Comparison of ENCODE assay signal across 8 cellular contexts in genomic region chr2:15591373-15591691, GRCh38. TPM values are rescaled to one million over a fixed set of nuclear protein-coding genes. Genes with fewer than 3 reads are reported as not detected.
A peak's percentile ranks its signal among the peaks of the same experiment; 100 is the strongest.
DNase-seq lines count a peak whose midpoint lies in the region; ATAC-seq and TF ChIP-seq lines count a peak whose summit lies in the region.

No MANE protein-coding gene starts in this region.

- no peaks in the 10 kb centered on the region for H3F3A ChIP-seq in PC-3 (ENCODE audit: low read length, unreplicated experiment)

- POLR2A ChIA-PET in Caco-2 (lab: Charles Lee) (no interaction called here), PC-3 (lab: Charles Lee; ENCODE audit: unreplicated experiment) (no interaction called here)

- H3K9ac ChIP-seq in PC-3 (ENCODE audit: low read length): peak overlapping the region; percentile 92

- TF ChIP-seq CTCF in Caco-2 (IDR thresholded peaks at IDR 0.05; ENCODE audit: insufficient read depth in 1 of 2, low read depth in 1 of 2, low read length in 1 of 2, severe bottlenecking in 1 of 2, unreplicated experiment in 1 of 2) (no peak), PC-3 (conservative IDR thresholded peaks at IDR 0.05; ENCODE audit: low read depth, low read length) (no peak), epithelial cell of esophagus (IDR thresholded peaks at IDR 0.05; ENCODE audit: insufficient read depth, low read depth, low read length, missing control alignments) (no peak), osteocyte (IDR thresholded peaks at IDR 0.05) (no peak)

- peaks cover 16% of the 10 kb centered on the region for H4K20me1 ChIP-seq in PC-3 (ENCODE audit: low read length)

- no peak for DNase-seq in Caco-2
- DNase-seq in PC-3: no peak
- no peak for DNase-seq in epithelial cell of esophagus (ENCODE audit: low read depth)
- no peak for DNase-seq in osteocyte (ENCODE audit: extremely low spot score, unreplicated experiment)
- DNase-seq in NCI-H2029 (lab: John Stamatoyannopoulos, UW): no peak
- DNase-seq in inferior parietal cortex (ENCODE audit: extremely low spot score): no peak
- no peak for DNase-seq in HCEC 1CT

- H3K4me3 Mint-ChIP-seq in Caco-2 (ENCODE audit: unreplicated experiment) (peak overlapping the region; percentile 85), osteocyte (ENCODE audit: unreplicated experiment) (peak overlapping the region; percentile 94)

- H3K9me3 ChIP-seq in Caco-2: no peaks in the 10 kb centered on the region
- H3K9me3 ChIP-seq in PC-3 (ENCODE audit: low read length): no peaks in the 10 kb centered on the region

- intact Hi-C loops in Caco-2 (cut with micrococcal nuclease; ENCODE audit: unreplicated experiment) (loop anchor here (1.0 to 2.0 kb wide), 2 partner anchors 30 to 45 kb away; partner anchors contain the start of gene NBAS), PC-3 (cut with micrococcal nuclease) (no loop called here)

- CTCF ChIA-PET in Caco-2 (lab: Charles Lee) (interaction anchor here (1.9 kb wide), 1 partner anchor 14 kb away, joined by 4 read pairs; no protein-coding TSS in a partner anchor), PC-3 (lab: Charles Lee) (no interaction called here)

- H3K27me3 ChIP-seq in Caco-2 (replicated peaks; ENCODE audit: control insufficient read depth, insufficient read depth, low read length): no peaks in the 10 kb centered on the region
- no peaks in the 10 kb centered on the region for H3K27me3 ChIP-seq in PC-3 (ENCODE audit: low read length)

- peak; percentile 39; the same call in 1 of the 2 replicates for ATAC-seq in PC-3
- no peak for ATAC-seq in HG02623 (IDR thresholded peaks at IDR 0.05; ENCODE audit: unreplicated experiment)

- peaks cover 4% of the 10 kb centered on the region; the same call in 1 of the 2 replicates for H3K4me1 ChIP-seq in Caco-2
- H3K4me1 ChIP-seq in PC-3 (ENCODE audit: insufficient read depth, low read length): peaks cover 13% of the 10 kb centered on the region

- H3K36me3 Mint-ChIP-seq in Caco-2 (ENCODE audit: insufficient read depth, unreplicated experiment): peaks cover 27% of the 10 kb centered on the region
- H3K36me3 Mint-ChIP-seq in osteocyte (ENCODE audit: unreplicated experiment): peaks cover 13% of the 10 kb centered on the region

- peaks cover 3% of the 10 kb centered on the region; the same call in 1 of the 2 replicates for H3K36me3 ChIP-seq in Caco-2 (ENCODE audit: control insufficient read depth, insufficient read depth, low read length)
- H3K36me3 ChIP-seq in PC-3 (ENCODE audit: low read depth, low read length): peaks cover 17% of the 10 kb centered on the region

- peaks cover 40% of the 10 kb centered on the region for H3K79me2 ChIP-seq in PC-3 (ENCODE audit: low read length)

- H2AFZ ChIP-seq in PC-3 (ENCODE audit: low read length): peak overlapping the region; percentile 96

- H3K4me1 Mint-ChIP-seq in Caco-2 (ENCODE audit: low read depth, unreplicated experiment): peaks cover 7% of the 10 kb centered on the region
- peaks cover 21% of the 10 kb centered on the region for H3K4me1 Mint-ChIP-seq in osteocyte (ENCODE audit: unreplicated experiment)

- peak overlapping the region; percentile 77 for H3K4me3 ChIP-seq in Caco-2 (ENCODE audit: low read depth, low read length)
- H3K4me3 ChIP-seq in PC-3 (ENCODE audit: low read length): peak overlapping the region; percentile 93
- H3K4me3 ChIP-seq in epithelial cell of esophagus (ENCODE audit: low read length): peak overlapping the region; percentile 88

- BruUV-seq in Caco-2 (replicated peaks; lab: Mats Ljungman, UMichigan) (no TSS peak), PC-3 (replicated peaks; lab: Mats Ljungman, UMichigan) (TSS peak; percentile 84)

- peak overlapping the region; percentile 94 for H3K4me2 ChIP-seq in PC-3 (ENCODE audit: low read length)

- no peak overlapping the region for H3K27ac ChIP-seq in PC-3 (ENCODE audit: low read length)

- H3K27me3 Mint-ChIP-seq in Caco-2 (ENCODE audit: insufficient read depth, unreplicated experiment) (no peaks in the 10 kb centered on the region), osteocyte (ENCODE audit: unreplicated experiment) (no peaks in the 10 kb centered on the region)

- H3K9me3 Mint-ChIP-seq in Caco-2 (ENCODE audit: unreplicated experiment) (no peaks in the 10 kb centered on the region), osteocyte (ENCODE audit: unreplicated experiment) (no peaks in the 10 kb centered on the region)

- H3K9me2 ChIP-seq in PC-3 (replicated peaks; ENCODE audit: low read length): no peaks in the 10 kb centered on the region

- H3K27ac Mint-ChIP-seq in Caco-2 (ENCODE audit: unreplicated experiment) (peak overlapping the region; percentile 93), osteocyte (ENCODE audit: unreplicated experiment) (peak overlapping the region; percentile 97)

RNA-seq across cellular contexts. Expression of gene DDX1, which starts 0.3 kb away (rescaled TPM):
- total RNA-seq in Caco-2 (2022): 145 and 163 TPM in 2 replicates
- 57.4 and 62.6 TPM in 2 replicates for total RNA-seq in PC-3 (2014; rRNA removed)
- total RNA-seq in osteocyte: 85.6 and 90.7 TPM in 2 replicates

RNA-seq across cellular contexts. Expression of gene NBAS, which starts 30.2 kb away (rescaled TPM):
- total RNA-seq in Caco-2 (2022) (28.8 and 31.1 TPM in 2 replicates), PC-3 (2014; rRNA removed) (37.2 and 45.1 TPM in 2 replicates), osteocyte (43.6 and 48.8 TPM in 2 replicates)
